In the genomic region with DNA sequence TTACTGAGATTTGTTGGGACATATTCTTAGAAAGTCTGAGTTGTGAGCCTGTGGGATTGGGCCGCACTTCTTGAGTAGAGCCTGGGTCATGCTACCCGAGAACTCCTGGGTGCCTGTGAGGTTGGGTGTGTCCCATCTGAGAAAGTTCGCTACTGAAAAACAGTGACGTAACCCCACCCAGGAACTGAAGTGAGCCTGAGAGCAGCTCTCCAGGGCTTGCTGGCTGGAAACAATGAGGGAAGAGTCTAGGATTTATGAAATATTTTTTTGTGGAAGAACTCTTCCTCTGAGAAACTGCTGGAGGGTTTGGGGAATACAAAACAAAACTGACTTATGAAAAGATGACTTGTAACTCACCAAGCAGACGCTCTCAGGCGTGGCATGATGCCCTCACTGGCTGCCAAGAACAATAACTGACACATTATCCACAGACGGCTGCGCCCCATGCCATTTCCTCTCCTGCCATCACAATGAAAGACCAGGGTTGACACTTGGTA, we compare ENCODE assay signal across 8 cellular contexts.
DNase-seq lines count a peak whose midpoint lies in the region; ATAC-seq, FAIRE-seq and TF ChIP-seq lines count a peak whose summit lies in the region.

No MANE protein-coding gene starts in this region.

- peaks cover 57% of the 10 kb centered on the region for H3K4me1 ChIP-seq in body of pancreas

- FAIRE-seq in GM12892 (lab: Jason Lieb, UNC): peak; percentile 40

- no peaks in the 10 kb centered on the region for H3K9me3 ChIP-seq in body of pancreas

- CTCF ChIA-PET in T-cell (lab: Charles Lee): interaction anchor here (0.9 to 3.1 kb wide), 8 partner anchors 10 to 134 kb away, joined by 3 to 25 read pairs (median 6); no protein-coding TSS in a partner anchor

- peaks cover 17% of the 10 kb centered on the region for H3K36me3 Mint-ChIP-seq in T-cell

- H3K36me3 ChIP-seq in body of pancreas (replicated peaks in 1 of 2; ENCODE audit: insufficient read depth in 1 of 2, low read depth in 2 of 2): no peaks in the 10 kb centered on the region

- H3K4me1 Mint-ChIP-seq in T-cell: peaks cover 91 to 98% (median 97%) of the 10 kb centered on the region in 3 donors

- no peaks in the 10 kb centered on the region for H3K9me3 Mint-ChIP-seq in T-cell

- POLR2A ChIA-PET in T-cell (lab: Charles Lee): interaction anchor here (0.5 to 3.6 kb wide), 7 partner anchors 10 to 219 kb away, joined by 3 to 32 read pairs (median 5); no protein-coding TSS in a partner anchor

- no peak for TF ChIP-seq CTCF in body of pancreas (IDR thresholded peaks at IDR 0.05)

- peak; percentile 57 for ATAC-seq in HG03520 (IDR thresholded peaks at IDR 0.05; ENCODE audit: unreplicated experiment)
- peak; percentile 63 to 71 (median 68) for ATAC-seq in T-cell (replicated peaks in 1 of 4)
- ATAC-seq in body of pancreas: no peak
- peak; percentile 77 for ATAC-seq in stimulated activated naive CD8-positive, alpha-beta T cell treated with anti-CD3 and anti-CD28 coated beads, Interleukin-15, Interleukin-2, amounts not matched to agents 100 U/mL and 50 U/mL, for 24 hours

- 50 to 68% methylated on average over 8 of the region's 8 CpGs for WGBS in body of pancreas, 2 donors

- no peak for DNase-seq in GM12892 (ENCODE audit: insufficient read length)
- peak in 33 of 34 experiments; percentile 62 to 82 (median 76) for DNase-seq in T-cell
- peak; percentile 38 to 53 (median 49) for DNase-seq in body of pancreas
- peak; percentile 88 for DNase-seq in kidney glomerular epithelial cell (lab: John Stamatoyannopoulos, UW)
- peak; percentile 50 for DNase-seq in stimulated activated naive CD8-positive, alpha-beta T cell treated with anti-CD3 and anti-CD28 coated beads, Interleukin-15, Interleukin-2, amounts not matched to agents 100 U/mL and 50 U/mL, for 24 hours
- DNase-seq in DMS114 treated with DMSO at 0.1 percent for 48 hours (lab: John Stamatoyannopoulos, UW; ENCODE audit: unreplicated experiment): no peak
- DNase-seq in HK-2 (ENCODE audit: unreplicated experiment): no peak

- intact Hi-C loops in body of pancreas (cut with DNase I): loop anchor here (10.0 kb wide), 1 partner anchor 65 kb away; a partner anchor contains a TSS

- no peaks in the 10 kb centered on the region for H3K27me3 Mint-ChIP-seq in T-cell

- peak overlapping the region; percentile 64 to 68 (median 67) for H3K4me3 Mint-ChIP-seq in T-cell

- peak overlapping the region in 2 of 4 donors; percentile 23 to 56 for H3K27ac ChIP-seq in body of pancreas

- peak overlapping the region; percentile 98 to 99 for H3K27ac Mint-ChIP-seq in T-cell

- TF ChIP-seq POLR2A in GM12892 (IDR thresholded peaks at IDR 0.05; ENCODE audit: low read depth, low read length) (no peak), body of pancreas (IDR thresholded peaks at IDR 0.05) (no peak)

- no peak overlapping the region for H3K4me3 ChIP-seq in body of pancreas

- H3K27me3 ChIP-seq in body of pancreas: no peaks in the 10 kb centered on the region

Comparison
In these comparisons a context has a peak if more than half of its experiments do, and no peak if none do; other contexts are left out.
1. DNase-seq: peak in T-cell (33 of 34), body of pancreas (4 of 4), kidney glomerular epithelial cell (single experiment) and stimulated activated naive CD8-positive, alpha-beta T cell treated with anti-CD3 and anti-CD28 coated beads, Interleukin-15, Interleukin-2, amounts not matched to agents 100 U/mL and 50 U/mL, for 24 hours (single experiment); none in GM12892 (single experiment), DMS114 treated with DMSO at 0.1 percent for 48 hours (single experiment) and HK-2 (single experiment).